9 cellular contexts compared by ENCODE assay signal in the genomic region with DNA sequence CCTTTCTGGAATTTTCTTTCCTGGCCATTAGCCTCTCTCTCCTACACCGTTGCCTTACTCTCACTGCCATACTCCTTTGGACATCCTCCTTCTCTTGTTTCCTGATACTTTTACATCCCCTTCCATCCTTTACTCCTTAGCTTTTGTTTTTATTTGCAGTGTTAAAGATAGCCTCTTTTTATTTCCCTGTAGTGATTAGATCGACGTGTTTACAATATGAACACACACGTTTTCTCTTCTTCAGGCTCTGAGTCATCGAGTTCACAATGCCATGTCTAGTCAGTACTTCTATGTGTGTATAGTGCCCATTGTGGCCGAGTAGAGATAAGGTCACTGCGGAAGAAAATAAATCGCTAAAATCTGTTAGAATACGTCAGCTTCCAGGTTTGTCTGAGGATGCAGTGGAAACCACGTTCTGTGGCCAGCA.
DNase-seq lines count a peak whose midpoint lies in the region; ATAC-seq and TF ChIP-seq lines count a peak whose summit lies in the region.
"Had no signal": no experiment of that assay in that cellular context is flagged by ENCODE, and none has a peak within 500 bp of the region (broad histone marks: within the 10 kb centered on the region; RNA-seq: fewer than 3 reads in every experiment).

No MANE protein-coding gene starts in this region.

- ATAC-seq in GM21528 (IDR thresholded peaks at IDR 0.05; ENCODE audit: low FRiP score, unreplicated experiment) (no peak), HG03095 (IDR thresholded peaks at IDR 0.05; ENCODE audit: unreplicated experiment) (no peak)

- no peak overlapping the region for H3K18ac ChIP-seq in mesendoderm (ENCODE audit: low read length)

- no peak overlapping the region for H3K56ac ChIP-seq in mesendoderm (ENCODE audit: low read length)

- H3K79me1 ChIP-seq in mesendoderm (ENCODE audit: low read length), result peaks cover 7% of the 10 kb centered on the region

- no peak overlapping the region for H3K9ac ChIP-seq in mesendoderm (ENCODE audit: low read length)

- peak; percentile 5 for TF ChIP-seq CTCF in AG09309 (IDR thresholded peaks at IDR 0.05; ENCODE audit: control insufficient read depth, insufficient read depth, low read depth, low read length, missing control alignments)
- no peak for TF ChIP-seq CTCF in WERI-Rb-1 (IDR thresholded peaks at IDR 0.05; ENCODE audit: low read depth, low read length)
- no peak for TF ChIP-seq CTCF in ovary (IDR thresholded peaks at IDR 0.05)

- H3K4ac ChIP-seq in mesendoderm (ENCODE audit: low read depth, low read length), result no peak overlapping the region

- no peak overlapping the region for H3K4me2 ChIP-seq in mesendoderm (ENCODE audit: low read length)

- H3K4me1 ChIP-seq in mesendoderm (ENCODE audit: control insufficient read depth, low read depth, low read length), result peaks cover 4% of the 10 kb centered on the region
- peaks cover 1% of the 10 kb centered on the region for H3K4me1 ChIP-seq in ovary (ENCODE audit: insufficient read depth)

- H3K27me3 ChIP-seq in mesendoderm (ENCODE audit: insufficient read depth, low read length, poor library complexity) (no peaks in the 10 kb centered on the region), WERI-Rb-1 (ENCODE audit: insufficient read depth, low read depth, severe bottlenecking) (no peaks in the 10 kb centered on the region), ovary (no peaks in the 10 kb centered on the region)

- H3K27ac ChIP-seq in mesendoderm (ENCODE audit: low read depth, low read length) (no peak overlapping the region), WERI-Rb-1 (no peak overlapping the region), ovary (no peak overlapping the region)

- H3K36me3 ChIP-seq in mesendoderm (ENCODE audit: control insufficient read depth, insufficient read depth, low read length) (no peaks in the 10 kb centered on the region), WERI-Rb-1 (no peaks in the 10 kb centered on the region), ovary (no peaks in the 10 kb centered on the region)

- TF ChIP-seq EP300 in ovary (IDR thresholded peaks at IDR 0.05), result no peak

- no peak for TF ChIP-seq POLR2A in ovary (IDR thresholded peaks at IDR 0.05)

- no peak overlapping the region for H3K23ac ChIP-seq in mesendoderm (ENCODE audit: low read length)

- H4K5ac ChIP-seq in mesendoderm (ENCODE audit: low read length), result no peak overlapping the region

- DNase-seq in AG09309 (ENCODE audit: low read depth) (peak; percentile 59), HS-5 (ENCODE audit: low read depth) (peak; percentile 51), amniotic epithelial cell (ENCODE audit: low read depth) (peak; percentile 97), mesendoderm (peak; percentile 27), WERI-Rb-1 (no peak), ovary (no peak)
- DNase-seq: activated CD4-positive, CD25-positive, alpha-beta regulatory T cell treated with anti-CD3 and anti-CD28 coated beads, Interleukin-2, amount 50 U/mL, for 72 hours had no signal

- H2BK120ac ChIP-seq in mesendoderm (ENCODE audit: low read depth, low read length), result no peak overlapping the region

- no peak overlapping the region for H2BK5ac ChIP-seq in mesendoderm (ENCODE audit: low read length)

- intact Hi-C loops in ovary (cut with DNase I), result no loop called here

- no peak overlapping the region for H2BK15ac ChIP-seq in mesendoderm (replicated peaks; ENCODE audit: low read depth)

- no peak overlapping the region for H3K4me3 ChIP-seq in AG09309 (ENCODE audit: control insufficient read depth, low read depth, low read length)
- H3K4me3 ChIP-seq in mesendoderm (ENCODE audit: low read length), result no peak overlapping the region
- H3K4me3 ChIP-seq in WERI-Rb-1 (ENCODE audit: low read depth, low read length), result no peak overlapping the region
- H3K4me3 ChIP-seq in ovary, result no peak overlapping the region

- no peaks in the 10 kb centered on the region for H3K79me2 ChIP-seq in mesendoderm (ENCODE audit: control insufficient read depth, insufficient read depth, low read length)

- H2AK5ac ChIP-seq in mesendoderm (ENCODE audit: low read length), result no peak overlapping the region

- H3K9me3 ChIP-seq in WERI-Rb-1 (ENCODE audit: severe bottlenecking) (no peaks in the 10 kb centered on the region), ovary (no peaks in the 10 kb centered on the region)

- no CpG with 5 or more reads among the region's 10 CpGs for WGBS in mesendoderm (ENCODE audit: extremely low coverage, insufficient coverage, low lambda C conversion rate)
- WGBS in ovary, 3 donors, result 53 to 60% (median 58%) methylated on average over 10 of the region's 10 CpGs

- H4K8ac ChIP-seq in mesendoderm (ENCODE audit: low read depth, low read length), result no peak overlapping the region

Comparison
In these comparisons a context has a peak if more than half of its experiments do, and no peak if none do; other contexts are left out.
1. DNase-seq: peak in AG09309 (single experiment), HS-5 (single experiment), amniotic epithelial cell (single experiment) and mesendoderm (single experiment); none in WERI-Rb-1 (single experiment) and ovary (0 of 5).